8 cellular contexts compared by ENCODE assay signal in the genomic region with DNA sequence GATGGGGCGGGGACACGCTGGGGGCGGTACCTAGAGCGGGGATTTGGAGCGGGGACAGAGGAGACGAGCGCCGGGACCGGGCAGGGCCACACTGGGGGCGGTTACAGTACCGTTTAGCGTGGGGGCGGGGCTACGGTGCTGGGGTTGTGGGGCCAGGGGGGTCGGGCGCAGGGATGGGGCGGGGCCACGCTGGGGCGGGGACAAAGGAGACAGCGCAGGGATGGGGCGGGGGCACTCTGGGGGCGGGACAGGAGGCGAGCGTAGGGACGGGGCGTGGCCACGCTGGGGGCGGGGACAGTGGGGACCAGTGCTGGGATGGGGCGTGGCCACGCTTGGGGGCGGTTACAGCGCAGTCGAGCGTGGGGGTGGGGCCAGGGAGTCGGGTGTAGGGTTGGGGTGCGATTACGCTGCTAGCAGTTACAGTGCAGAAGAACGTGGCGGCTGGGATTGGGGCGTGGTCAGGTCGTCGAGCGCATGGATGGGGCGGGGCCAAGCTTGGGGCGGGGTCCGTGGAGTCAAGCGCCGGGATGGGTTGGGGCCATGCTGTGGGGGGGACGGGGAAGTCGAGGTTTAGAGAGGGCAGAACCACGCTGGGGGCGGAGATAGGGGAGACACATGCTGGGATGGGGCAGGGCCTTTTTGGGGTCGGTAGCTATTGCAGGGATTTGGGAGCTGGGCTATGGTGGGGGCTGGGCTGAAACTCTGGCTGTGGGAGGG. TPM values are rescaled to one million over a fixed set of nuclear protein-coding genes. Genes with fewer than 3 reads are reported as not detected.
DNase-seq lines count a peak whose midpoint lies in the region; ATAC-seq and TF ChIP-seq lines count a peak whose summit lies in the region.

No MANE protein-coding gene starts in this region.

- TF ChIP-seq CTCF in LNCaP clone FGC (IDR thresholded peaks at IDR 0.05; ENCODE audit: control insufficient read depth, extremely low read depth, insufficient read depth): no peak

- peaks cover 11% of the 10 kb centered on the region for H3K4me1 Mint-ChIP-seq in activated T-helper 1 cell treated with anti-CD3 and anti-CD28 coated beads, Interleukin-12 subunit alpha, Interleukin-12 subunit beta, Interleukin-2, Interleukin-4 antibody, amounts not matched to agents 30 ng/mL and 10 ng/mL and 1 ng/mL, durations not matched to agents 14 hours and 24 hours and 36 hours (ENCODE audit: low read depth)
- H3K4me1 Mint-ChIP-seq in naive thymus-derived CD4-positive, alpha-beta T cell: peaks cover 9 to 23% (median 13%) of the 10 kb centered on the region in 7 donors

- H3K27me3 ChIP-seq in naive thymus-derived CD4-positive, alpha-beta T cell (ENCODE audit: control insufficient read depth in 2 of 2, insufficient read depth in 2 of 2, low read length in 2 of 2): no peaks in the 10 kb centered on the region

- peak overlapping the region; percentile 88 for H3K27ac ChIP-seq in naive thymus-derived CD4-positive, alpha-beta T cell (ENCODE audit: low read depth, low read length)

- H3K36me3 Mint-ChIP-seq in activated T-helper 1 cell treated with anti-CD3 and anti-CD28 coated beads, Interleukin-12 subunit alpha, Interleukin-12 subunit beta, Interleukin-2, Interleukin-4 antibody, amounts not matched to agents 30 ng/mL and 10 ng/mL and 1 ng/mL, durations not matched to agents 14 hours and 24 hours and 36 hours (ENCODE audit: low read depth): peaks cover 9% of the 10 kb centered on the region
- peaks cover 0 to 4% (median under 1%) of the 10 kb centered on the region in 5 donors for H3K36me3 Mint-ChIP-seq in naive thymus-derived CD4-positive, alpha-beta T cell

- CTCF ChIA-PET in naive thymus-derived CD4-positive, alpha-beta T cell (lab: Charles Lee): interaction anchor here (0.6 to 1.4 kb wide), 4 partner anchors 10 to 19 kb away, joined by 3 to 9 read pairs (median 4); a partner anchor contains a TSS

- H3K4me3 ChIP-seq in LNCaP clone FGC (ENCODE audit: low read depth, low read length): peak overlapping the region; percentile 84
- peak overlapping the region; percentile 89 for H3K4me3 ChIP-seq in naive thymus-derived CD4-positive, alpha-beta T cell (ENCODE audit: low read length)

- peak; percentile 85 for ATAC-seq in naive thymus-derived CD4-positive, alpha-beta T cell

- DNase-seq in DMS153 (lab: John Stamatoyannopoulos, UW) (peak; percentile 89), H4 (ENCODE audit: low spot score) (peak; percentile 97), LNCaP clone FGC (ENCODE audit: low read depth) (peak; percentile 87), RKO (ENCODE audit: low spot score) (peak; percentile 96), fibroblast of gingiva (ENCODE audit: low read depth) (peak; percentile 98)
- DNase-seq in activated T-helper 1 cell treated with anti-CD3 and anti-CD28 coated beads, Interleukin-12 subunit alpha, Interleukin-12 subunit beta, Interleukin-2, Interleukin-4 antibody, amounts not matched to agents 30 ng/mL and 10 ng/mL and 1 ng/mL, durations not matched to agents 14 hours and 24 hours and 36 hours (ENCODE audit: low spot score): peak; percentile 99
- DNase-seq in naive thymus-derived CD4-positive, alpha-beta T cell: peak in 8 of 9 donors; percentile 94 to 100 (median 97)
- DNase-seq in stimulated activated CD8-positive, alpha-beta memory T cell treated with anti-CD3 and anti-CD28 coated beads, Interleukin-7, amount 100 ng/mL, for 48 hours (ENCODE audit: extremely low read depth in 1 of 2, low read depth in 1 of 2): peak; percentile 97 to 99

- no peaks in the 10 kb centered on the region for H3K9me3 ChIP-seq in naive thymus-derived CD4-positive, alpha-beta T cell (ENCODE audit: control insufficient read depth in 2 of 3, low read length in 3 of 3)

- H3K27me3 Mint-ChIP-seq in activated T-helper 1 cell treated with anti-CD3 and anti-CD28 coated beads, Interleukin-12 subunit alpha, Interleukin-12 subunit beta, Interleukin-2, Interleukin-4 antibody, amounts not matched to agents 30 ng/mL and 10 ng/mL and 1 ng/mL, durations not matched to agents 14 hours and 24 hours and 36 hours (ENCODE audit: insufficient read depth): no peaks in the 10 kb centered on the region
- H3K27me3 Mint-ChIP-seq in naive thymus-derived CD4-positive, alpha-beta T cell: no peaks in the 10 kb centered on the region

- peak overlapping the region; percentile 81 for H3K4me3 Mint-ChIP-seq in activated T-helper 1 cell treated with anti-CD3 and anti-CD28 coated beads, Interleukin-12 subunit alpha, Interleukin-12 subunit beta, Interleukin-2, Interleukin-4 antibody, amounts not matched to agents 30 ng/mL and 10 ng/mL and 1 ng/mL, durations not matched to agents 14 hours and 24 hours and 36 hours
- H3K4me3 Mint-ChIP-seq in naive thymus-derived CD4-positive, alpha-beta T cell: peak overlapping the region; percentile 82 to 92 (median 88)

- H3K4me1 ChIP-seq in naive thymus-derived CD4-positive, alpha-beta T cell (ENCODE audit: control insufficient read depth in 2 of 2, insufficient read depth in 2 of 2, low read length in 2 of 2): peaks cover 5 to 10% of the 10 kb centered on the region in 2 donors

- H3K36me3 ChIP-seq in naive thymus-derived CD4-positive, alpha-beta T cell (ENCODE audit: control insufficient read depth in 2 of 3, insufficient read depth in 3 of 3, low read length in 3 of 3): peaks cover 0 to 21% (median 6%) of the 10 kb centered on the region in 3 experiments

- POLR2A ChIA-PET in naive thymus-derived CD4-positive, alpha-beta T cell (lab: Charles Lee): interaction anchor here (0.6 to 6.4 kb wide), 6 partner anchors 11 to 108 kb away, joined by 4 to 85 read pairs (median 6); a partner anchor contains a TSS

- H3K27ac Mint-ChIP-seq in activated T-helper 1 cell treated with anti-CD3 and anti-CD28 coated beads, Interleukin-12 subunit alpha, Interleukin-12 subunit beta, Interleukin-2, Interleukin-4 antibody, amounts not matched to agents 30 ng/mL and 10 ng/mL and 1 ng/mL, durations not matched to agents 14 hours and 24 hours and 36 hours: peak overlapping the region; percentile 81
- peak overlapping the region; percentile 66 to 95 (median 92) for H3K27ac Mint-ChIP-seq in naive thymus-derived CD4-positive, alpha-beta T cell

- intact Hi-C loops in activated T-helper 1 cell treated with anti-CD3 and anti-CD28 coated beads, Interleukin-12 subunit alpha, Interleukin-12 subunit beta, Interleukin-2, Interleukin-4 antibody, amounts not matched to agents 30 ng/mL and 10 ng/mL and 1 ng/mL, durations not matched to agents 14 hours and 24 hours and 36 hours (cut with micrococcal nuclease): loop anchor here (1.0 to 2.0 kb wide), 12 partner anchors 20 to 686 kb away; a partner anchor contains a TSS
- intact Hi-C loops in naive thymus-derived CD4-positive, alpha-beta T cell (cut with micrococcal nuclease): loop anchor here (1.0 to 5.0 kb wide), 18 partner anchors 12 to 1901 kb away; a partner anchor contains a TSS

- no peaks in the 10 kb centered on the region for H3K9me3 Mint-ChIP-seq in activated T-helper 1 cell treated with anti-CD3 and anti-CD28 coated beads, Interleukin-12 subunit alpha, Interleukin-12 subunit beta, Interleukin-2, Interleukin-4 antibody, amounts not matched to agents 30 ng/mL and 10 ng/mL and 1 ng/mL, durations not matched to agents 14 hours and 24 hours and 36 hours
- H3K9me3 Mint-ChIP-seq in naive thymus-derived CD4-positive, alpha-beta T cell: peaks cover 0 to 1% (median 0%) of the 10 kb centered on the region in 11 donors

RNA-seq across cellular contexts. Expression of a gene that starts 0.7 kb away (rescaled TPM):
- total RNA-seq in H4 (2014; rRNA removed; shearing (Covaris generic)): 28.1 and 30.8 TPM in 2 replicates
- 24.8 and 27.1 TPM in 2 replicates for total RNA-seq in activated T-helper 1 cell treated with anti-CD3 and anti-CD28 coated beads, Interleukin-12 subunit alpha, Interleukin-12 subunit beta, Interleukin-2, Interleukin-4 antibody, amounts not matched to agents 30 ng/mL and 10 ng/mL and 1 ng/mL, durations not matched to agents 14 hours and 24 hours and 36 hours
- 10 to 100 TPM; 33.6 to 90.1 (median 72.9) TPM for total RNA-seq in naive thymus-derived CD4-positive, alpha-beta T cell
- polyA plus RNA-seq in naive thymus-derived CD4-positive, alpha-beta T cell: 100 to 1,000 TPM; 129 to 142 TPM

RNA-seq across cellular contexts. Expression of a gene that starts 2.5 kb away (rescaled TPM):
- total RNA-seq in H4 (2014; rRNA removed; shearing (Covaris generic)): 0.55 and 0.77 TPM in 2 replicates
- total RNA-seq in activated T-helper 1 cell treated with anti-CD3 and anti-CD28 coated beads, Interleukin-12 subunit alpha, Interleukin-12 subunit beta, Interleukin-2, Interleukin-4 antibody, amounts not matched to agents 30 ng/mL and 10 ng/mL and 1 ng/mL, durations not matched to agents 14 hours and 24 hours and 36 hours: 1.3 and 1.6 TPM in 2 replicates
- 1 to 10 TPM; 1.8 to 4.0 (median 2.8) TPM for total RNA-seq in naive thymus-derived CD4-positive, alpha-beta T cell
- polyA plus RNA-seq in naive thymus-derived CD4-positive, alpha-beta T cell: under 1 TPM; 0.60 to 0.91 TPM

RNA-seq across cellular contexts. Expression of a gene that starts 11.9 kb away (rescaled TPM):
- 76.4 and 122 TPM in 2 replicates for total RNA-seq in H4 (2014; rRNA removed; shearing (Covaris generic))
- 180 and 201 TPM in 2 replicates for total RNA-seq in activated T-helper 1 cell treated with anti-CD3 and anti-CD28 coated beads, Interleukin-12 subunit alpha, Interleukin-12 subunit beta, Interleukin-2, Interleukin-4 antibody, amounts not matched to agents 30 ng/mL and 10 ng/mL and 1 ng/mL, durations not matched to agents 14 hours and 24 hours and 36 hours
- 100 to 1,000 TPM in 1 of 5 experiments, 10 to 100 TPM in 4; 53.2 to 129 (median 75.9) TPM for total RNA-seq in naive thymus-derived CD4-positive, alpha-beta T cell
- 100 to 1,000 TPM; 156 to 196 TPM for polyA plus RNA-seq in naive thymus-derived CD4-positive, alpha-beta T cell

RNA-seq across cellular contexts. Expression of a gene that starts 19.7 kb away (rescaled TPM):
- 41.1 and 48.4 TPM in 2 replicates for total RNA-seq in H4 (2014; rRNA removed; shearing (Covaris generic))
- total RNA-seq in activated T-helper 1 cell treated with anti-CD3 and anti-CD28 coated beads, Interleukin-12 subunit alpha, Interleukin-12 subunit beta, Interleukin-2, Interleukin-4 antibody, amounts not matched to agents 30 ng/mL and 10 ng/mL and 1 ng/mL, durations not matched to agents 14 hours and 24 hours and 36 hours: 62.9 and 65.5 TPM in 2 replicates
- 10 to 100 TPM; 51.5 to 71.6 (median 61.3) TPM for total RNA-seq in naive thymus-derived CD4-positive, alpha-beta T cell
- polyA plus RNA-seq in naive thymus-derived CD4-positive, alpha-beta T cell: 10 to 100 TPM; 17.9 to 33.3 TPM

RNA-seq across cellular contexts. Expression of a gene that starts 39.8 kb away (rescaled TPM):
- total RNA-seq in H4 (2014; rRNA removed; shearing (Covaris generic)): not detected in 2 replicates
- total RNA-seq in activated T-helper 1 cell treated with anti-CD3 and anti-CD28 coated beads, Interleukin-12 subunit alpha, Interleukin-12 subunit beta, Interleukin-2, Interleukin-4 antibody, amounts not matched to agents 30 ng/mL and 10 ng/mL and 1 ng/mL, durations not matched to agents 14 hours and 24 hours and 36 hours: 0.24 TPM in 1 of 2 replicates, not detected in the other
- total RNA-seq in naive thymus-derived CD4-positive, alpha-beta T cell: 1 to 10 TPM in 2 of 5 experiments, under 1 TPM in 3; 0.65 to 2.9 (median 0.87) TPM
- 1 to 10 TPM; 1.1 to 3.9 TPM for polyA plus RNA-seq in naive thymus-derived CD4-positive, alpha-beta T cell

Comparison
In these comparisons a context has a peak if more than half of its experiments do, and no peak if none do; other contexts are left out.
1. Peak in every context shown above with its lines: DNase-seq, ATAC-seq, H3K4me3 ChIP-seq and H3K27ac ChIP-seq.